In the genomic region with DNA sequence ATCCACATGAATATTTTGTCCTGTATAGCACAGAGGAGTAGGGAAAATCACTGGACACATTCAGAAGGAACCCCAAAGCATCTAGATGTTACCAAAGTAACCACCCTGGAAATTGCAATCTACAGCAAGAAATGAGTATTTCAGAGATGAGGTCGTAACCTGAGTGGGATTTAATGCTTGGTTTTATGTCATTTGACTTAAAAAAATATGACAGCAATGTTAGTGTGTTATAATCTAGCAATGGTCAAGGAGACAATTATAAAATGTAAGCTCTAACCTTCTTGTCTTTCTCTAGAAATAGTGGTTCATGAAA, we compare ENCODE assay signal across 30 cellular contexts.
A peak's percentile ranks its signal among the peaks of the same experiment; 100 is the strongest.
DNase-seq lines count a peak whose midpoint lies in the region; ATAC-seq and TF ChIP-seq lines count a peak whose summit lies in the region.
"Had no signal": no experiment of that assay in that cellular context is flagged by ENCODE, and none has a peak within 500 bp of the region (broad histone marks: within the 10 kb centered on the region; RNA-seq: fewer than 3 reads in every experiment).

No MANE protein-coding gene starts in this region.

- no peaks in the 10 kb centered on the region for H3K9me3 Mint-ChIP-seq in activated T-helper 1 cell treated with anti-CD3 and anti-CD28 coated beads, Interleukin-12 subunit alpha, Interleukin-12 subunit beta, Interleukin-2, Interleukin-4 antibody, amounts not matched to agents 30 ng/mL and 10 ng/mL and 1 ng/mL, durations not matched to agents 14 hours and 24 hours and 36 hours
- no peaks in the 10 kb centered on the region for H3K9me3 Mint-ChIP-seq in GM23338
- H3K9me3 Mint-ChIP-seq: stimulated activated memory B cell treated with anti-CD40 and anti-IgM and Interleukin-4, amounts not matched to agents 10 μg/mL and 1 μg/mL and 100 μg/mL, for 72 hours; T-helper 1 cell treated with Interleukin-12 subunit alpha and Interleukin-12 subunit beta and Interleukin-4 antibody, amounts not matched to agents 30 μg/mL and 1 μg/mL, for 36 hours had no signal

- H3K9ac ChIP-seq in SK-N-SH = no peak overlapping the region

- H3K27me3 Mint-ChIP-seq in activated T-helper 1 cell treated with anti-CD3 and anti-CD28 coated beads, Interleukin-12 subunit alpha, Interleukin-12 subunit beta, Interleukin-2, Interleukin-4 antibody, amounts not matched to agents 30 ng/mL and 10 ng/mL and 1 ng/mL, durations not matched to agents 14 hours and 24 hours and 36 hours (ENCODE audit: insufficient read depth) = no peaks in the 10 kb centered on the region
- H3K27me3 Mint-ChIP-seq in GM23338 (ENCODE audit: insufficient read depth, low read depth, poor library complexity) = no peaks in the 10 kb centered on the region
- H3K27me3 Mint-ChIP-seq: stimulated activated memory B cell treated with anti-CD40 and anti-IgM and Interleukin-4, amounts not matched to agents 10 μg/mL and 1 μg/mL and 100 μg/mL, for 72 hours; type B pancreatic cell had no signal

- WGBS in SK-N-SH (ENCODE audit: low lambda C conversion rate) = 95% methylated on average over 1 of the region's 1 CpG

- POLR2A ChIA-PET in SK-N-SH (lab: Yijun Ruan, JAX) = interaction anchor here (1.1 kb wide), 1 partner anchor 9 kb away, joined by 3 read pairs; no protein-coding TSS in a partner anchor

- H3K4me1 ChIP-seq in SK-N-SH (ENCODE audit: control insufficient read depth in 1 of 2, insufficient read depth in 2 of 2, low read depth in 1 of 2, low read length in 1 of 2) (peaks cover 7 to 11% of the 10 kb centered on the region in 2 experiments; a peak in 2 of 4 replicates), GM23338 (ENCODE audit: insufficient read depth) (no peaks in the 10 kb centered on the region)

- TF ChIP-seq CTCF in SK-N-SH (IDR thresholded peaks at IDR 0.05) (no peak), cardiac fibroblast (IDR thresholded peaks at IDR 0.05; ENCODE audit: low read depth, low read length) (no peak), fibroblast of villous mesenchyme (IDR thresholded peaks at IDR 0.05; ENCODE audit: insufficient read depth, low read depth, low read length) (no peak), GM23338 (conservative IDR thresholded peaks at IDR 0.05; ENCODE audit: low read depth in 2 of 2) (no peak)

- H3F3A ChIP-seq in SK-N-SH (replicated peaks; ENCODE audit: insufficient read depth) (peaks cover 12% of the 10 kb centered on the region), GM23338 (replicated peaks; ENCODE audit: low read depth) (no peaks in the 10 kb centered on the region)

- no peaks in the 10 kb centered on the region for H3K36me3 Mint-ChIP-seq in activated T-helper 1 cell treated with anti-CD3 and anti-CD28 coated beads, Interleukin-12 subunit alpha, Interleukin-12 subunit beta, Interleukin-2, Interleukin-4 antibody, amounts not matched to agents 30 ng/mL and 10 ng/mL and 1 ng/mL, durations not matched to agents 14 hours and 24 hours and 36 hours (ENCODE audit: low read depth)
- H3K36me3 Mint-ChIP-seq in GM23338 (ENCODE audit: low read depth) = no peaks in the 10 kb centered on the region
- H3K36me3 Mint-ChIP-seq: natural killer cell; stimulated activated memory B cell treated with anti-CD40 and anti-IgM and Interleukin-4, amounts not matched to agents 10 μg/mL and 1 μg/mL and 100 μg/mL, for 72 hours; type B pancreatic cell had no signal

- H3K36me3 ChIP-seq in SK-N-SH (replicated peaks in 1 of 2; ENCODE audit: control insufficient read depth in 1 of 2, insufficient read depth in 2 of 2, low read length in 1 of 2) (peaks cover 0 to 10% of the 10 kb centered on the region in 2 experiments), GM23338 (ENCODE audit: insufficient read depth) (no peaks in the 10 kb centered on the region)
- H3K36me3 ChIP-seq: heart right ventricle, MG63 had no signal

- no peak overlapping the region for H3K27ac Mint-ChIP-seq in activated T-helper 1 cell treated with anti-CD3 and anti-CD28 coated beads, Interleukin-12 subunit alpha, Interleukin-12 subunit beta, Interleukin-2, Interleukin-4 antibody, amounts not matched to agents 30 ng/mL and 10 ng/mL and 1 ng/mL, durations not matched to agents 14 hours and 24 hours and 36 hours
- H3K27ac Mint-ChIP-seq in GM23338 = no peak overlapping the region
- H3K27ac Mint-ChIP-seq: natural killer cell; stimulated activated memory B cell treated with anti-CD40 and anti-IgM and Interleukin-4, amounts not matched to agents 10 μg/mL and 1 μg/mL and 100 μg/mL, for 72 hours; T-helper 1 cell treated with Interleukin-12 subunit alpha and Interleukin-12 subunit beta and Interleukin-4 antibody, amounts not matched to agents 30 μg/mL and 1 μg/mL, for 36 hours; type B pancreatic cell had no signal

- no peak overlapping the region for H3K4me2 ChIP-seq in SK-N-SH
- H3K4me2 ChIP-seq in GM23338 = no peak overlapping the region

- ATAC-seq in SK-N-SH treated with all-trans-retinoic acid at 6 μM for 48 hours (peak; percentile 54), GM19328 (IDR thresholded peaks at IDR 0.05; ENCODE audit: unreplicated experiment) (no peak), GM23338 (no peak)
- ATAC-seq: activated CD4-positive, CD25-positive, alpha-beta regulatory T cell treated with anti-CD3 and anti-CD28 coated beads, Interleukin-2, amount 50 U/mL, for 24 hours; heart right ventricle; K562; mucosa of descending colon; natural killer cell; stimulated activated memory B cell treated with anti-CD40 and anti-IgM and Interleukin-4, amounts not matched to agents 10 μg/mL and 1 μg/mL and 100 μg/mL, for 72 hours had no signal

- H4K20me1 ChIP-seq in SK-N-SH (ENCODE audit: insufficient read depth) = no peaks in the 10 kb centered on the region
- no peaks in the 10 kb centered on the region for H4K20me1 ChIP-seq in GM23338 (replicated peaks; ENCODE audit: insufficient read depth)

- H3K4me3 ChIP-seq in SK-N-SH (ENCODE audit: low read depth in 2 of 2, low read length in 1 of 2) (no peak overlapping the region), cardiac fibroblast (replicated peaks in 1 of 2; ENCODE audit: low read depth in 2 of 2, low read length in 2 of 2) (no peak overlapping the region), fibroblast of villous mesenchyme (ENCODE audit: low read depth, low read length) (no peak overlapping the region), GM23338 (no peak overlapping the region)
- H3K4me3 ChIP-seq: K562, lung, MG63, mucosa of descending colon, SK-N-MC had no signal

- TF ChIP-seq RAD21 in SK-N-SH (IDR thresholded peaks at IDR 0.05; ENCODE audit: low read length) = no peak

- CTCF ChIA-PET in SK-N-SH (lab: Yijun Ruan, JAX) = interaction anchor here (0.9 to 2.7 kb wide), 6 partner anchors 9 to 384 kb away, joined by 3 to 9 read pairs (median 3); no protein-coding TSS in a partner anchor

- no peaks in the 10 kb centered on the region for H3K9me2 ChIP-seq in SK-N-SH
- H3K9me2 ChIP-seq in GM23338 (ENCODE audit: insufficient read depth) = no peaks in the 10 kb centered on the region

- intact Hi-C loops in activated T-helper 1 cell treated with anti-CD3 and anti-CD28 coated beads, Interleukin-12 subunit alpha, Interleukin-12 subunit beta, Interleukin-2, Interleukin-4 antibody, amounts not matched to agents 30 ng/mL and 10 ng/mL and 1 ng/mL, durations not matched to agents 14 hours and 24 hours and 36 hours (cut with micrococcal nuclease) = no loop called here

- H3K79me2 ChIP-seq in SK-N-SH (ENCODE audit: insufficient read depth) (no peaks in the 10 kb centered on the region), GM23338 (replicated peaks; ENCODE audit: insufficient read depth) (no peaks in the 10 kb centered on the region)

- TF ChIP-seq EP300 in SK-N-SH (IDR thresholded peaks at IDR 0.05; ENCODE audit: borderline replicate concordance in 1 of 2, low read depth in 1 of 2, low read length in 1 of 2) = no peak

- no peak for DNase-seq in SK-N-SH
- DNase-seq in cardiac fibroblast (ENCODE audit: low read depth in 2 of 2) = peak; percentile 25 to 28
- DNase-seq in fibroblast of villous mesenchyme (ENCODE audit: low read depth) = peak; percentile 35
- DNase-seq in activated T-helper 1 cell treated with anti-CD3 and anti-CD28 coated beads, Interleukin-12 subunit alpha, Interleukin-12 subunit beta, Interleukin-2, Interleukin-4 antibody, amounts not matched to agents 30 ng/mL and 10 ng/mL and 1 ng/mL, durations not matched to agents 14 hours and 24 hours and 36 hours (ENCODE audit: low spot score) = no peak
- no peak for DNase-seq in NCI-H2107 treated with DMSO at 0.1 percent for 48 hours (lab: John Stamatoyannopoulos, UW; ENCODE audit: unreplicated experiment)
- DNase-seq in GM23338 (ENCODE audit: low spot score) = no peak
- DNase-seq: 8988T; activated CD4-positive, alpha-beta T cell treated with anti-CD3 and anti-CD28 coated beads, Interleukin-2, amount 50 U/mL, for 48 hours; activated naive CD4-positive, alpha-beta T cell treated with Interleukin-2 at 50 U/mL for 16 hours; DMS79 treated with DMSO at 0.1 percent for 48 hours; effector CD8-positive, alpha-beta T cell; foreskin melanocyte; heart right ventricle; MG63; mucosa of descending colon; natural killer cell; NCI-H1105; NCI-H187; NCI-H526; NK-92 treated with Interleukin-12 subunit alpha and Interleukin-12 subunit beta, amount 100 ng/mL, for 24 hours had no signal

- H3K9me3 ChIP-seq in SK-N-SH = no peaks in the 10 kb centered on the region
- H3K9me3 ChIP-seq: heart right ventricle, MG63, mucosa of descending colon had no signal

- no peak overlapping the region for H3K4me3 Mint-ChIP-seq in activated T-helper 1 cell treated with anti-CD3 and anti-CD28 coated beads, Interleukin-12 subunit alpha, Interleukin-12 subunit beta, Interleukin-2, Interleukin-4 antibody, amounts not matched to agents 30 ng/mL and 10 ng/mL and 1 ng/mL, durations not matched to agents 14 hours and 24 hours and 36 hours
- H3K4me3 Mint-ChIP-seq in GM23338 = no peak overlapping the region
- H3K4me3 Mint-ChIP-seq: natural killer cell; stimulated activated memory B cell treated with anti-CD40 and anti-IgM and Interleukin-4, amounts not matched to agents 10 μg/mL and 1 μg/mL and 100 μg/mL, for 72 hours; T-helper 1 cell treated with Interleukin-12 subunit alpha and Interleukin-12 subunit beta and Interleukin-4 antibody, amounts not matched to agents 30 μg/mL and 1 μg/mL, for 36 hours; type B pancreatic cell had no signal

- H2AFZ ChIP-seq in SK-N-SH (ENCODE audit: low read depth) (no peak overlapping the region), GM23338 (no peak overlapping the region)

- H3K4me1 Mint-ChIP-seq in activated T-helper 1 cell treated with anti-CD3 and anti-CD28 coated beads, Interleukin-12 subunit alpha, Interleukin-12 subunit beta, Interleukin-2, Interleukin-4 antibody, amounts not matched to agents 30 ng/mL and 10 ng/mL and 1 ng/mL, durations not matched to agents 14 hours and 24 hours and 36 hours (ENCODE audit: low read depth) = no peaks in the 10 kb centered on the region
- no peaks in the 10 kb centered on the region for H3K4me1 Mint-ChIP-seq in GM23338
- H3K4me1 Mint-ChIP-seq: natural killer cell; stimulated activated memory B cell treated with anti-CD40 and anti-IgM and Interleukin-4, amounts not matched to agents 10 μg/mL and 1 μg/mL and 100 μg/mL, for 72 hours had no signal

- H3K27ac ChIP-seq in SK-N-SH (ENCODE audit: low read depth in 2 of 2, low read length in 1 of 2) = peak overlapping the region in 1 of 2 experiments; percentile 69; a peak in 2 of 4 replicates
- H3K27ac ChIP-seq in GM23338 (ENCODE audit: low read depth) = no peak overlapping the region
- H3K27ac ChIP-seq: epithelial cell of prostate, heart right ventricle, SK-N-MC had no signal

- H3K27me3 ChIP-seq in SK-N-SH (ENCODE audit: insufficient read depth) (no peaks in the 10 kb centered on the region), GM23338 (ENCODE audit: insufficient read depth) (no peaks in the 10 kb centered on the region)
- H3K27me3 ChIP-seq: heart right ventricle, MG63 had no signal

Comparison
In these comparisons a context has a peak if more than half of its experiments do, and no peak if none do; other contexts are left out.
1. DNase-seq: peak in cardiac fibroblast (2 of 2) and fibroblast of villous mesenchyme (single experiment); none in SK-N-SH (single experiment), activated T-helper 1 cell treated with anti-CD3 and anti-CD28 coated beads, Interleukin-12 subunit alpha, Interleukin-12 subunit beta, Interleukin-2, Interleukin-4 antibody, amounts not matched to agents 30 ng/mL and 10 ng/mL and 1 ng/mL, durations not matched to agents 14 hours and 24 hours and 36 hours (single experiment), NCI-H2107 treated with DMSO at 0.1 percent for 48 hours (single experiment) and GM23338 (single experiment).